Comparison of ENCODE assay signal across 27 cellular contexts in genomic region chr5:1831677-1832313, GRCh38. TPM values are rescaled to one million over a fixed set of nuclear protein-coding genes. Genes with fewer than 3 reads are reported as not detected.
A peak's percentile ranks its signal among the peaks of the same experiment; 100 is the strongest.
DNase-seq lines count a peak whose midpoint lies in the region; ATAC-seq and TF ChIP-seq lines count a peak whose summit lies in the region.
"Had no signal": no experiment of that assay in that cellular context is flagged by ENCODE, and none has a peak within 500 bp of the region (broad histone marks: within the 10 kb centered on the region; RNA-seq: fewer than 3 reads in every experiment).

No MANE protein-coding gene starts in this region.

- H3K36me3 ChIP-seq in BLaER1: no peaks in the 10 kb centered on the region; the same call in 1 of the 2 replicates
- peaks cover 13% of the 10 kb centered on the region for H3K36me3 ChIP-seq in OCI-LY1 (ENCODE audit: insufficient read depth, low read length)
- H3K36me3 ChIP-seq in mesendoderm (ENCODE audit: control insufficient read depth, insufficient read depth, low read length): no peaks in the 10 kb centered on the region
- H3K36me3 ChIP-seq: prostate gland had no signal

- H3K27ac ChIP-seq in BLaER1 (no peak overlapping the region), OCI-LY1 (ENCODE audit: low read depth, low read length, poor library complexity, severe bottlenecking) (peak overlapping the region; percentile 2), mesendoderm (ENCODE audit: low read depth, low read length) (no peak overlapping the region)
- H3K27ac ChIP-seq: prostate gland, testis had no signal

- no peaks in the 10 kb centered on the region for H3K79me1 ChIP-seq in mesendoderm (ENCODE audit: low read length)

- WGBS in mesendoderm (ENCODE audit: extremely low coverage, insufficient coverage, low lambda C conversion rate): no CpG with 5 or more reads among the region's 14 CpGs

- TF ChIP-seq CTCF in OCI-LY1 (IDR thresholded peaks at IDR 0.05; ENCODE audit: low read length): no peak

- peak overlapping the region; percentile 67 for H3K4me2 ChIP-seq in BLaER1
- H3K4me2 ChIP-seq in OCI-LY1 (ENCODE audit: low read length): no peak overlapping the region
- H3K4me2 ChIP-seq in mesendoderm (ENCODE audit: low read length): no peak overlapping the region

- H3K9me3 ChIP-seq in BLaER1: no peaks in the 10 kb centered on the region
- no peaks in the 10 kb centered on the region for H3K9me3 ChIP-seq in OCI-LY1 (ENCODE audit: low read length)
- H3K9me3 ChIP-seq: mucosa of descending colon, prostate gland, testis had no signal

- no peaks in the 10 kb centered on the region for H3K79me2 ChIP-seq in OCI-LY1 (ENCODE audit: insufficient read depth, low read length)
- H3K79me2 ChIP-seq in mesendoderm (ENCODE audit: control insufficient read depth, insufficient read depth, low read length): no peaks in the 10 kb centered on the region

- no peaks in the 10 kb centered on the region for H3K9me2 ChIP-seq in OCI-LY1 (ENCODE audit: low read depth, low read length)

- no peak overlapping the region for H3K4ac ChIP-seq in mesendoderm (ENCODE audit: low read depth, low read length)

- H2BK15ac ChIP-seq in mesendoderm (replicated peaks; ENCODE audit: low read depth): no peak overlapping the region

- H2BK120ac ChIP-seq in mesendoderm (ENCODE audit: low read depth, low read length): no peak overlapping the region

- no peak overlapping the region for H3K23ac ChIP-seq in mesendoderm (ENCODE audit: low read length)

- no peak overlapping the region for H4K5ac ChIP-seq in mesendoderm (ENCODE audit: low read length)

- H4K8ac ChIP-seq in mesendoderm (ENCODE audit: low read depth, low read length): no peak overlapping the region

- H2AFZ ChIP-seq in OCI-LY1 (ENCODE audit: low read length): no peak overlapping the region

- H3K4me3 ChIP-seq in BLaER1 (no peak overlapping the region), OCI-LY1 (ENCODE audit: low read depth, low read length, poor library complexity, severe bottlenecking) (no peak overlapping the region), mesendoderm (ENCODE audit: low read length) (no peak overlapping the region)
- H3K4me3 ChIP-seq: GM12878, mucosa of descending colon, prostate gland, testis had no signal

- H3K18ac ChIP-seq in mesendoderm (ENCODE audit: low read length): no peak overlapping the region

- no peaks in the 10 kb centered on the region for H4K20me1 ChIP-seq in BLaER1
- H4K20me1 ChIP-seq in OCI-LY1 (ENCODE audit: insufficient read depth, low read length): no peaks in the 10 kb centered on the region

- no peak for ATAC-seq in GM18861 (IDR thresholded peaks at IDR 0.05; ENCODE audit: unreplicated experiment)
- ATAC-seq: activated CD4-positive, alpha-beta T cell treated with anti-CD3 and anti-CD28 coated beads for 36 hours; activated T-cell treated with anti-CD3 and anti-CD28 coated beads, Interleukin-2, amount 50 U/mL, for 4 hours; GM12878; mucosa of descending colon; stimulated activated effector memory CD8-positive, alpha-beta T cell treated with anti-CD3 and anti-CD28 coated beads, Interleukin-12 subunit alpha, Interleukin-12 subunit beta, amount 100 ng/mL, for 72 hours had no signal

- H3K9ac ChIP-seq in BLaER1: 0 out of 2 replicates have a peak overlapping the region, but pooled peaks have one; percentile 11
- no peak overlapping the region for H3K9ac ChIP-seq in OCI-LY1 (ENCODE audit: low read length)
- H3K9ac ChIP-seq in mesendoderm (ENCODE audit: low read length): no peak overlapping the region

- H2BK5ac ChIP-seq in mesendoderm (ENCODE audit: low read length): no peak overlapping the region

- H2AK5ac ChIP-seq in mesendoderm (ENCODE audit: low read length): no peak overlapping the region

- DNase-seq in ELF-1 (ENCODE audit: low read depth, low spot score) (peak; percentile 87), mesendoderm (peak; percentile 53), GM19238 (ENCODE audit: insufficient read length, low spot score) (no peak), 8988T (no peak)
- DNase-seq: activated CD4-positive, alpha-beta T cell treated with anti-CD3 and anti-CD28 coated beads for 36 hours; activated CD8-positive, alpha-beta memory T cell treated with anti-CD3 and anti-CD28 coated beads for 24 hours; activated naive CD4-positive, alpha-beta T cell treated with anti-CD3 and anti-CD28 coated beads for 36 hours; activated T-cell treated with anti-CD3 and anti-CD28 coated beads, Interleukin-2, amount 50 U/mL, for 4 hours; amygdala; dermis blood vessel endothelial cell; DMS79; head of caudate nucleus; MM.1S; mucosa of descending colon; NCI-H1436; NCI-H2107; NCI-H748 treated with DMSO at 0.1 percent for 48 hours; SHP77 treated with DMSO at 0.1 percent for 48 hours; stimulated activated CD4-positive, alpha-beta T cell treated with anti-CD3 and anti-CD28 coated beads, Interleukin-1b, Interleukin-23, amount 100 ng/mL, for 48 hours; testis had no signal

- H3K27me3 ChIP-seq in BLaER1 (peaks cover 9% of the 10 kb centered on the region), OCI-LY1 (ENCODE audit: insufficient read depth, low read length) (no peaks in the 10 kb centered on the region), mesendoderm (ENCODE audit: insufficient read depth, low read length, poor library complexity) (no peaks in the 10 kb centered on the region)
- H3K27me3 ChIP-seq: testis had no signal

- H3F3A ChIP-seq in OCI-LY1 (ENCODE audit: insufficient read depth, low read length): no peaks in the 10 kb centered on the region

- H3K4me1 ChIP-seq in BLaER1: peaks cover 36% of the 10 kb centered on the region
- H3K4me1 ChIP-seq in OCI-LY1 (ENCODE audit: insufficient read depth, low read length, severe bottlenecking): peaks cover 14% of the 10 kb centered on the region
- no peaks in the 10 kb centered on the region for H3K4me1 ChIP-seq in mesendoderm (ENCODE audit: control insufficient read depth, low read depth, low read length)
- H3K4me1 ChIP-seq: prostate gland, testis had no signal

- no peak overlapping the region for H3K56ac ChIP-seq in mesendoderm (ENCODE audit: low read length)

RNA-seq across cellular contexts. Expression of gene NDUFS6, which starts 30.6 kb away (rescaled TPM):
- 176 TPM for polyA plus RNA-seq in mesendoderm (2013, experiment 1 of 2)
- 172 TPM for polyA plus RNA-seq in mesendoderm (2013, experiment 2 of 2)

RNA-seq across cellular contexts. Expression of gene MRPL36, which starts 32.2 kb away (rescaled TPM):
- polyA plus RNA-seq in mesendoderm (2013, experiment 1 of 2): 90.2 TPM
- polyA plus RNA-seq in mesendoderm (2013, experiment 2 of 2): 88.1 TPM

RNA-seq across cellular contexts. Expression of gene IRX4, which starts 50.9 kb away (rescaled TPM):
- polyA plus RNA-seq in mesendoderm (2013, experiment 1 of 2): 0.51 TPM
- 0.48 TPM for polyA plus RNA-seq in mesendoderm (2013, experiment 2 of 2)
- polyA plus RNA-seq: GM12878, liver had no signal

Comparison
In these comparisons a context has a peak if more than half of its experiments do, and no peak if none do; other contexts are left out.
1. DNase-seq: peak in ELF-1 (single experiment) and mesendoderm (single experiment); none in GM19238 (single experiment) and 8988T (single experiment).